ENCODE assay signal across 1 cellular context in the genomic region with DNA sequence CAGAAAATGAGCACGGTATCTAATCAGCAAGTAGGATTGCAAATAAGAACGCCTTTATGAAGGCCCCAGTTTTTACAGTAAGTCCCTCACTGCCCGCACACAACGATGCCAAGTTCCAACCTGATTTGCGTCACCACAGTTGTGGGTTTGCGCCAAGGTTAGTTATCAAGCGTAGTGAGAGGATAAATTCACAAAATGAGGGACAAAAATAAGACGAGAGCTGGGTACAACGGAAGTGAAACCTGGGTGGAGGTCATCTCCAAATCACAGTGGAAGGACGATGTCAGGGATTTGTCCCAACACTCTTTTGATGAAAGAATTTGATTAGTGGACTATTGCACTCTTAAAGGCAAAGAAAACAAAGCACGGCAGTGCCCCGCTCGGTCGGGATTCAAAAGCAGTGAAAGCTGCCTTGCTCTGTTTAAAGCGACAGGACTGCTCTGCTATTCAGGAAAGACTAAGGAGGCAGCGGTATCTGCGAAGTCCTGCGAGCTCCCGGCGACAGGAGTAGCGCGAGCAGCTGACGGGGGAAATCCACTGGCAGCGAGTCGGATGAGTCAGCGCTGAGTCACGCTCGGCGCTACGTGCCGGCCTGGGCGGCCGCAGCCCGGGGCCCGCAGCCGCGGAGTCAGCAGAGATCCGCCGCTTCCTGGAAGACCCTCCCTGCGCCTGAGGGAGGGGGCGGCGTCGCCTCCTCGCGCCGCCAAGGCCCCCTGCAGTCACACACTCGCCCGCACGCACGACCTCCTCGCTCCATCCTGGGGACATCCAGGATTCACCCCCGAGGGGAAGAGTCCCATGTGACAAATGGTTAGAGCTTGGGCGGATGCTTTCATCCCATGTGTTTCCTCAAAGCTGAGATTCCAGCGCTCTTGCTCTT.
TF ChIP-seq lines count a peak whose summit lies in the region.

No MANE protein-coding gene starts in this region.

TF ChIP-seq in HepG2, 621 proteins besides CTCF, POLR2A, EP300 and RAD21 (continued from another document and continues in another):
- no peak for TF ChIP-seq ZC3H13 (CRISPR knock-in tag; IDR thresholded peaks at IDR 0.05)
- peak; percentile 78 for TF ChIP-seq ZNF136 (CRISPR knock-in tag; IDR thresholded peaks at IDR 0.05; ENCODE audit: low read depth)
- TF ChIP-seq PAX8 (CRISPR knock-in tag; IDR thresholded peaks at IDR 0.05; ENCODE audit: borderline replicate concordance) = no peak
- TF ChIP-seq ZNF292 (CRISPR knock-in tag; IDR thresholded peaks at IDR 0.05; ENCODE audit: borderline replicate concordance, low read depth) = peak; percentile 83
- peak; percentile 96; the same call in 1 of the 2 replicates for TF ChIP-seq ZNF441 (CRISPR knock-in tag; IDR thresholded peaks at IDR 0.05; ENCODE audit: borderline replicate concordance)
- TF ChIP-seq ZNF235 (CRISPR knock-in tag; IDR thresholded peaks at IDR 0.05; ENCODE audit: borderline replicate concordance) = no peak
- TF ChIP-seq, protein P1, sequence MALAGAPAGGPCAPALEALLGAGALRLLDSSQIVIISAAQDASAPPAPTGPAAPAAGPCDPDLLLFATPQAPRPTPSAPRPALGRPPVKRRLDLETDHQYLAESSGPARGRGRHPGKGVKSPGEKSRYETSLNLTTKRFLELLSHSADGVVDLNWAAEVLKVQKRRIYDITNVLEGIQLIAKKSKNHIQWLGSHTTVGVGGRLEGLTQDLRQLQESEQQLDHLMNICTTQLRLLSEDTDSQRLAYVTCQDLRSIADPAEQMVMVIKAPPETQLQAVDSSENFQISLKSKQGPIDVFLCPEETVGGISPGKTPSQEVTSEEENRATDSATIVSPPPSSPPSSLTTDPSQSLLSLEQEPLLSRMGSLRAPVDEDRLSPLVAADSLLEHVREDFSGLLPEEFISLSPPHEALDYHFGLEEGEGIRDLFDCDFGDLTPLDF (CRISPR knock-in tag; IDR thresholded peaks at IDR 0.05) = no peak
- TF ChIP-seq, protein P2, sequence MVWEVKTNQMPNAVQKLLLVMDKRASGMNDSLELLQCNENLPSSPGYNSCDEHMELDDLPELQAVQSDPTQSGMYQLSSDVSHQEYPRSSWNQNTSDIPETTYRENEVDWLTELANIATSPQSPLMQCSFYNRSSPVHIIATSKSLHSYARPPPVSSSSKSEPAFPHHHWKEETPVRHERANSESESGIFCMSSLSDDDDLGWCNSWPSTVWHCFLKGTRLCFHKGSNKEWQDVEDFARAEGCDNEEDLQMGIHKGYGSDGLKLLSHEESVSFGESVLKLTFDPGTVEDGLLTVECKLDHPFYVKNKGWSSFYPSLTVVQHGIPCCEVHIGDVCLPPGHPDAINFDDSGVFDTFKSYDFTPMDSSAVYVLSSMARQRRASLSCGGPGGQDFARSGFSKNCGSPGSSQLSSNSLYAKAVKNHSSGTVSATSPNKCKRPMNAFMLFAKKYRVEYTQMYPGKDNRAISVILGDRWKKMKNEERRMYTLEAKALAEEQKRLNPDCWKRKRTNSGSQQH (CRISPR knock-in tag; IDR thresholded peaks at IDR 0.05; ENCODE audit: low read depth) = no peak
- no peak for TF ChIP-seq AGO1 (IDR thresholded peaks at IDR 0.05; ENCODE audit: low read depth, low read length, poor library complexity, severe bottlenecking)
- TF ChIP-seq NFE2L2 (IDR thresholded peaks at IDR 0.05; ENCODE audit: low read length) = peak; percentile 63; the same call in 1 of the 2 replicates
- TF ChIP-seq ZNF430 (CRISPR knock-in tag; IDR thresholded peaks at IDR 0.05) = peak; percentile 98
- TF ChIP-seq ZNF775 (CRISPR knock-in tag; IDR thresholded peaks at IDR 0.05; ENCODE audit: borderline replicate concordance) = no peak
- TF ChIP-seq, protein P3, sequence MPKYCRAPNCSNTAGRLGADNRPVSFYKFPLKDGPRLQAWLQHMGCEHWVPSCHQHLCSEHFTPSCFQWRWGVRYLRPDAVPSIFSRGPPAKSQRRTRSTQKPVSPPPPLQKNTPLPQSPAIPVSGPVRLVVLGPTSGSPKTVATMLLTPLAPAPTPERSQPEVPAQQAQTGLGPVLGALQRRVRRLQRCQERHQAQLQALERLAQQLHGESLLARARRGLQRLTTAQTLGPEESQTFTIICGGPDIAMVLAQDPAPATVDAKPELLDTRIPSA (CRISPR knock-in tag; IDR thresholded peaks at IDR 0.05; ENCODE audit: borderline replicate concordance) = 0 out of 2 replicates have a peak, but pooled peaks have one; percentile 24
- TF ChIP-seq, protein P4, sequence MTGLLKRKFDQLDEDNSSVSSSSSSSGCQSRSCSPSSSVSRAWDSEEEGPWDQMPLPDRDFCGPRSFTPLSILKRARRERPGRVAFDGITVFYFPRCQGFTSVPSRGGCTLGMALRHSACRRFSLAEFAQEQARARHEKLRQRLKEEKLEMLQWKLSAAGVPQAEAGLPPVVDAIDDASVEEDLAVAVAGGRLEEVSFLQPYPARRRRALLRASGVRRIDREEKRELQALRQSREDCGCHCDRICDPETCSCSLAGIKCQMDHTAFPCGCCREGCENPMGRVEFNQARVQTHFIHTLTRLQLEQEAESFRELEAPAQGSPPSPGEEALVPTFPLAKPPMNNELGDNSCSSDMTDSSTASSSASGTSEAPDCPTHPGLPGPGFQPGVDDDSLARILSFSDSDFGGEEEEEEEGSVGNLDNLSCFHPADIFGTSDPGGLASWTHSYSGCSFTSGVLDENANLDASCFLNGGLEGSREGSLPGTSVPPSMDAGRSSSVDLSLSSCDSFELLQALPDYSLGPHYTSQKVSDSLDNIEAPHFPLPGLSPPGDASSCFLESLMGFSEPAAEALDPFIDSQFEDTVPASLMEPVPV (CRISPR knock-in tag; IDR thresholded peaks at IDR 0.05) = peak; percentile 21
- peak; percentile 95 for TF ChIP-seq SALL1 (CRISPR knock-in tag; IDR thresholded peaks at IDR 0.05)
- no peak for TF ChIP-seq ZNF841 (CRISPR knock-in tag; IDR thresholded peaks at IDR 0.05; ENCODE audit: borderline replicate concordance)
- no peak for TF ChIP-seq FOXM1 (CRISPR knock-in tag; IDR thresholded peaks at IDR 0.05)
- TF ChIP-seq RBAK (CRISPR knock-in tag; IDR thresholded peaks at IDR 0.05) = no peak
- TF ChIP-seq, protein P5, sequence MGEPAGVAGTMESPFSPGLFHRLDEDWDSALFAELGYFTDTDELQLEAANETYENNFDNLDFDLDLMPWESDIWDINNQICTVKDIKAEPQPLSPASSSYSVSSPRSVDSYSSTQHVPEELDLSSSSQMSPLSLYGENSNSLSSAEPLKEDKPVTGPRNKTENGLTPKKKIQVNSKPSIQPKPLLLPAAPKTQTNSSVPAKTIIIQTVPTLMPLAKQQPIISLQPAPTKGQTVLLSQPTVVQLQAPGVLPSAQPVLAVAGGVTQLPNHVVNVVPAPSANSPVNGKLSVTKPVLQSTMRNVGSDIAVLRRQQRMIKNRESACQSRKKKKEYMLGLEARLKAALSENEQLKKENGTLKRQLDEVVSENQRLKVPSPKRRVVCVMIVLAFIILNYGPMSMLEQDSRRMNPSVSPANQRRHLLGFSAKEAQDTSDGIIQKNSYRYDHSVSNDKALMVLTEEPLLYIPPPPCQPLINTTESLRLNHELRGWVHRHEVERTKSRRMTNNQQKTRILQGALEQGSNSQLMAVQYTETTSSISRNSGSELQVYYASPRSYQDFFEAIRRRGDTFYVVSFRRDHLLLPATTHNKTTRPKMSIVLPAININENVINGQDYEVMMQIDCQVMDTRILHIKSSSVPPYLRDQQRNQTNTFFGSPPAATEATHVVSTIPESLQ (CRISPR knock-in tag; conservative IDR thresholded peaks at IDR 0.05) = no peak
- peak; percentile 47; the same call in 1 of the 2 replicates for TF ChIP-seq ZNF431 (CRISPR knock-in tag; IDR thresholded peaks at IDR 0.05; ENCODE audit: borderline replicate concordance, low read depth)
- peak; percentile 80 for TF ChIP-seq HDAC2 (CRISPR knock-in tag; IDR thresholded peaks at IDR 0.05)
- TF ChIP-seq ZNF570 (CRISPR knock-in tag; IDR thresholded peaks at IDR 0.05; ENCODE audit: borderline replicate concordance) = no peak
- no peak for TF ChIP-seq ZFYVE20 (CRISPR knock-in tag; IDR thresholded peaks at IDR 0.05; ENCODE audit: borderline replicate concordance, low read depth)
- TF ChIP-seq ZSCAN9 (CRISPR knock-in tag; IDR thresholded peaks at IDR 0.05; ENCODE audit: borderline replicate concordance) = peak; percentile 74; the same call in 1 of the 2 replicates
- TF ChIP-seq, protein P6, sequence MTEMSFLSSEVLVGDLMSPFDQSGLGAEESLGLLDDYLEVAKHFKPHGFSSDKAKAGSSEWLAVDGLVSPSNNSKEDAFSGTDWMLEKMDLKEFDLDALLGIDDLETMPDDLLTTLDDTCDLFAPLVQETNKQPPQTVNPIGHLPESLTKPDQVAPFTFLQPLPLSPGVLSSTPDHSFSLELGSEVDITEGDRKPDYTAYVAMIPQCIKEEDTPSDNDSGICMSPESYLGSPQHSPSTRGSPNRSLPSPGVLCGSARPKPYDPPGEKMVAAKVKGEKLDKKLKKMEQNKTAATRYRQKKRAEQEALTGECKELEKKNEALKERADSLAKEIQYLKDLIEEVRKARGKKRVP (CRISPR knock-in tag; IDR thresholded peaks at IDR 0.05) = no peak
- TF ChIP-seq KLF6 (CRISPR knock-in tag; IDR thresholded peaks at IDR 0.05) = no peak
- no peak for TF ChIP-seq ZNF496 (CRISPR knock-in tag; IDR thresholded peaks at IDR 0.05; ENCODE audit: insufficient replicate concordance)
- TF ChIP-seq CENPX (CRISPR knock-in tag; IDR thresholded peaks at IDR 0.05) = no peak
- TF ChIP-seq RBM22 (optimal IDR thresholded peaks at IDR 0.05; ENCODE audit: low read length) = no peak
- no peak for TF ChIP-seq SRSF4 (IDR thresholded peaks at IDR 0.05; ENCODE audit: low read depth, low read length, poor library complexity, severe bottlenecking)
- no peak for TF ChIP-seq HMGA1 (CRISPR knock-in tag; conservative IDR thresholded peaks at IDR 0.05)
- TF ChIP-seq, protein P7, sequence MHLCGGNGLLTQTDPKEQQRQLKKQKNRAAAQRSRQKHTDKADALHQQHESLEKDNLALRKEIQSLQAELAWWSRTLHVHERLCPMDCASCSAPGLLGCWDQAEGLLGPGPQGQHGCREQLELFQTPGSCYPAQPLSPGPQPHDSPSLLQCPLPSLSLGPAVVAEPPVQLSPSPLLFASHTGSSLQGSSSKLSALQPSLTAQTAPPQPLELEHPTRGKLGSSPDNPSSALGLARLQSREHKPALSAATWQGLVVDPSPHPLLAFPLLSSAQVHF (CRISPR knock-in tag; IDR thresholded peaks at IDR 0.05) = no peak
- no peak for TF ChIP-seq FOXJ3 (CRISPR knock-in tag; IDR thresholded peaks at IDR 0.05; ENCODE audit: borderline replicate concordance)
- no peak for TF ChIP-seq ZNF101 (CRISPR knock-in tag; IDR thresholded peaks at IDR 0.05; ENCODE audit: borderline replicate concordance, low read depth)
- peak; percentile 84 to 97 for TF ChIP-seq MAFK (conservative IDR thresholded peaks at IDR 0.05 in 1 of 2, IDR thresholded peaks at IDR 0.05 in 1 of 2; ENCODE audit: low read length in 2 of 2)
- TF ChIP-seq KDM5B (CRISPR knock-in tag; IDR thresholded peaks at IDR 0.05; ENCODE audit: borderline replicate concordance) = peak; percentile 84
- TF ChIP-seq MIER2 (CRISPR knock-in tag; IDR thresholded peaks at IDR 0.05) = no peak
- TF ChIP-seq SOX13 (IDR thresholded peaks at IDR 0.05) = peak; percentile 60; the same call in 1 of the 2 replicates
- peak in 1 of 2 experiments; percentile 48; a peak in 1 of 4 replicates for TF ChIP-seq SOX13 (CRISPR knock-in tag; conservative IDR thresholded peaks at IDR 0.05 in 1 of 2, IDR thresholded peaks at IDR 0.05 in 1 of 2)
- peak; percentile 47; the same call in 1 of the 2 replicates for TF ChIP-seq FOXC1 (CRISPR knock-in tag; IDR thresholded peaks at IDR 0.05; ENCODE audit: borderline replicate concordance)
- TF ChIP-seq, protein P8, sequence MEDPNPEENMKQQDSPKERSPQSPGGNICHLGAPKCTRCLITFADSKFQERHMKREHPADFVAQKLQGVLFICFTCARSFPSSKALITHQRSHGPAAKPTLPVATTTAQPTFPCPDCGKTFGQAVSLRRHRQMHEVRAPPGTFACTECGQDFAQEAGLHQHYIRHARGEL (CRISPR knock-in tag; IDR thresholded peaks at IDR 0.05) = no peak
- TF ChIP-seq, protein P9, sequence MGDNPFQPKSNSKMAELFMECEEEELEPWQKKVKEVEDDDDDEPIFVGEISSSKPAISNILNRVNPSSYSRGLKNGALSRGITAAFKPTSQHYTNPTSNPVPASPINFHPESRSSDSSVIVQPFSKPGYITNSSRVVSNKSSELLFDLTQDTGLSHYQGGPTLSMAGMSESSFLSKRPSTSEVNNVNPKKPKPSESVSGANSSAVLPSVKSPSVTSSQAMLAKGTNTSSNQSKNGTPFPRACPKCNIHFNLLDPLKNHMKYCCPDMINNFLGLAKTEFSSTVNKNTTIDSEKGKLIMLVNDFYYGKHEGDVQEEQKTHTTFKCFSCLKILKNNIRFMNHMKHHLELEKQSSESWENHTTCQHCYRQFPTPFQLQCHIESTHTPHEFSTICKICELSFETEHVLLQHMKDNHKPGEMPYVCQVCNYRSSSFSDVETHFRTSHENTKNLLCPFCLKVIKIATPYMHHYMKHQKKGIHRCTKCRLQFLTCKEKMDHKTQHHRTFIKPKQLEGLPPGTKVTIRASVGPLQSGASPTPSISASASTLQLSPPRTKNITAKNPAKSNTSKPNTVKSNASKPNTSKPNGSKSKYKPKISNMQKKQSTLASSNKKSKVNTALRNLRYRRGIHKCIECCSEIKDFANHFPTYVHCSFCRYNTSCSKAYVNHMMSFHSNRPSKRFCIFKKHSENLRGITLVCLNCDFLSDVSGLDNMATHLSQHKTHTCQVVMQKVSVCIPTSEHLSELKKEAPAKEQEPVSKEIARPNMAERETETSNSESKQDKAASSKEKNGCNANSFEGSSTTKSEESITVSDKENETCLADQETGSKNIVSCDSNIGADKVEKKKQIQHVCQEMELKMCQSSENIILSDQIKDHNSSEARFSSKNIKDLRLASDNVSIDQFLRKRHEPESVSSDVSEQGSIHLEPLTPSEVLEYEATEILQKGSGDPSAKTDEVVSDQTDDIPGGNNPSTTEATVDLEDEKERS (CRISPR knock-in tag; IDR thresholded peaks at IDR 0.05) = no peak
- TF ChIP-seq ZNF615 (CRISPR knock-in tag; IDR thresholded peaks at IDR 0.05; ENCODE audit: borderline replicate concordance) = no peak
- no peak for TF ChIP-seq REL (CRISPR knock-in tag; conservative IDR thresholded peaks at IDR 0.05)
- 0 out of 2 replicates have a peak, but pooled peaks have one; percentile 33 for TF ChIP-seq ZNF543 (CRISPR knock-in tag; IDR thresholded peaks at IDR 0.05)
- TF ChIP-seq CHD4 (IDR thresholded peaks at IDR 0.05; ENCODE audit: borderline replicate concordance, low read length) = no peak
- TF ChIP-seq NFYC (CRISPR knock-in tag; IDR thresholded peaks at IDR 0.05) = no peak
- no peak; the same call in 1 of the 2 replicates for TF ChIP-seq ZFP37 (CRISPR knock-in tag; IDR thresholded peaks at IDR 0.05; ENCODE audit: borderline replicate concordance)
- TF ChIP-seq KLF15 (CRISPR knock-in tag; IDR thresholded peaks at IDR 0.05; ENCODE audit: borderline replicate concordance) = no peak
- no peak for TF ChIP-seq MED8 (CRISPR knock-in tag; IDR thresholded peaks at IDR 0.05; ENCODE audit: insufficient replicate concordance)
- no peak for TF ChIP-seq DNMT3B (CRISPR knock-in tag; conservative IDR thresholded peaks at IDR 0.05)
- peak; percentile 92 for TF ChIP-seq SPEN (CRISPR knock-in tag; IDR thresholded peaks at IDR 0.05; ENCODE audit: low read depth)
- TF ChIP-seq SIN3B (IDR thresholded peaks at IDR 0.05; ENCODE audit: low read length) = no peak
- TF ChIP-seq ZNF530 (CRISPR knock-in tag; IDR thresholded peaks at IDR 0.05; ENCODE audit: low read depth) = no peak
- no peak; the same call in 1 of the 2 replicates for TF ChIP-seq ZBTB20 (CRISPR knock-in tag; IDR thresholded peaks at IDR 0.05; ENCODE audit: borderline replicate concordance, low read depth)
- peak; percentile 53; the same call in 1 of the 2 replicates for TF ChIP-seq ZNF792 (CRISPR knock-in tag; IDR thresholded peaks at IDR 0.05)
- TF ChIP-seq STAG1 (CRISPR knock-in tag; IDR thresholded peaks at IDR 0.05) = no peak
